1 cellular context compared by ENCODE assay signal in the genomic region with DNA sequence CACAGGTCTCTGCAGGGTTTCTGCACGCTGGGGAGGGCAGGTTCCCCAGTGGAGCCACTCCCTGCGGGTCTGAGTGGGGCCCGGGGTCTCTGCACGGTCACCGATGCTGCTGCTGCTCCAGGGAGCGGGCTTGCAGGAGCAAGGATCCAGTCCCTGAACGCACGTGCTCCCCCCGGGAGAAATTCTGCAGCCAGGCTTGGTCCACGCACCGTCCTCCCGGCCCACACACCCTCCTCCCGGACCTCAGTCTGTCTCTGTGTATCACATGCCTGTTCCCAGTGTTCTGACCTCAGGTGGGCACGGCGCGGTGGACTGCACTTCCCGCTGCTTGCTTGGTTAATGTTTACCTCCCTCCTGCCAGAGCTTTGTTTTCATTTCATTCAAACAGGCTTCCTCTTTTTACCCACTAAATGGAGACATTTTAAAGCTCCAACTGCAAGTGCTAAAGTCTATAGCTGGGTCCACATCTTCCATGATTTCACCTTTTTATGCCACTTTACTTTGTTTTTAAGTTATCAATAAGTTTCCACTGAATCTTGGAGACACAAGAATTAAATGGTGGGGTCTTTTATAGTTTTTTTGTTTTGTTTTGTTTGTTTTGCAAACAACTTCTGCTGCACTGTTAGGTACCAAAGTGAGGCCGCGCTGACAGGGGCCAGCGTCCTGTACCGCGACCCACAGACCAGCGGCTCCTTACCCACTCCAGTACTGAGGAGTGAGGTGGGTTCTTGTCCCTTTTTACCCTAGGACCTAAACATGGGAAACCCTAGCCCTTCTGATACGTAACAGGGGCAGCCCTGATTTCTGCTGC.
TF ChIP-seq lines count a peak whose summit lies in the region.

No MANE protein-coding gene starts in this region.

TF ChIP-seq in HepG2, 621 proteins besides CTCF, POLR2A, EP300 and RAD21 (continued from another document and continues in another):
- TF ChIP-seq GLMP (CRISPR knock-in tag; IDR thresholded peaks at IDR 0.05; ENCODE audit: borderline replicate concordance) (no peak), RFXANK (CRISPR knock-in tag; IDR thresholded peaks at IDR 0.05) (no peak), ZNF34 (CRISPR knock-in tag; IDR thresholded peaks at IDR 0.05; ENCODE audit: borderline replicate concordance) (no peak), ZNF225 (CRISPR knock-in tag; IDR thresholded peaks at IDR 0.05) (no peak), NAIF1 (CRISPR knock-in tag; IDR thresholded peaks at IDR 0.05; ENCODE audit: borderline replicate concordance) (no peak), ZSCAN31 (CRISPR knock-in tag; IDR thresholded peaks at IDR 0.05; ENCODE audit: low read depth) (peak; percentile 45; the same call in 1 of the 2 replicates), PHF21A (CRISPR knock-in tag; IDR thresholded peaks at IDR 0.05) (no peak; the same call in 1 of the 2 replicates), ZNF7 (CRISPR knock-in tag; IDR thresholded peaks at IDR 0.05) (no peak), TRIM22 (IDR thresholded peaks at IDR 0.05) (no peak), SAP130 (CRISPR knock-in tag; IDR thresholded peaks at IDR 0.05; ENCODE audit: low read depth) (peak; percentile 84), TFAP4 (IDR thresholded peaks at IDR 0.05; ENCODE audit: borderline replicate concordance, low read depth) (peak; percentile 70; the same call in 1 of the 2 replicates), ZNF142 (CRISPR knock-in tag; IDR thresholded peaks at IDR 0.05) (0 out of 2 replicates have a peak, but pooled peaks have one; percentile 40), MEIS2 (CRISPR knock-in tag; IDR thresholded peaks at IDR 0.05) (no peak; the same call in 1 of the 2 replicates), GABPA (IDR thresholded peaks at IDR 0.05; ENCODE audit: low read depth, low read length) (no peak), GABPA (CRISPR knock-in tag; IDR thresholded peaks at IDR 0.05; ENCODE audit: low read depth) (no peak), FOSL1 (CRISPR knock-in tag; IDR thresholded peaks at IDR 0.05; ENCODE audit: borderline replicate concordance) (no peak), SMYD3 (CRISPR knock-in tag; IDR thresholded peaks at IDR 0.05) (no peak), BRF2 (CRISPR knock-in tag; IDR thresholded peaks at IDR 0.05) (no peak), THAP7 (CRISPR knock-in tag; IDR thresholded peaks at IDR 0.05) (0 out of 2 replicates have a peak, but pooled peaks have one; percentile 17), ZNF772 (CRISPR knock-in tag; IDR thresholded peaks at IDR 0.05) (no peak), NFIC (IDR thresholded peaks at IDR 0.05; ENCODE audit: low read length) (peak; percentile 47; the same call in 1 of the 2 replicates), NCOA1 (CRISPR knock-in tag; IDR thresholded peaks at IDR 0.05) (no peak), NR2F1 (CRISPR knock-in tag; IDR thresholded peaks at IDR 0.05) (no peak), SMC3 (IDR thresholded peaks at IDR 0.05; ENCODE audit: low read length) (no peak), ZKSCAN8 (CRISPR knock-in tag; IDR thresholded peaks at IDR 0.05; ENCODE audit: borderline replicate concordance) (no peak), GATA4 (IDR thresholded peaks at IDR 0.05; ENCODE audit: borderline replicate concordance, low read depth) (no peak)
- TF ChIP-seq, protein P1, sequence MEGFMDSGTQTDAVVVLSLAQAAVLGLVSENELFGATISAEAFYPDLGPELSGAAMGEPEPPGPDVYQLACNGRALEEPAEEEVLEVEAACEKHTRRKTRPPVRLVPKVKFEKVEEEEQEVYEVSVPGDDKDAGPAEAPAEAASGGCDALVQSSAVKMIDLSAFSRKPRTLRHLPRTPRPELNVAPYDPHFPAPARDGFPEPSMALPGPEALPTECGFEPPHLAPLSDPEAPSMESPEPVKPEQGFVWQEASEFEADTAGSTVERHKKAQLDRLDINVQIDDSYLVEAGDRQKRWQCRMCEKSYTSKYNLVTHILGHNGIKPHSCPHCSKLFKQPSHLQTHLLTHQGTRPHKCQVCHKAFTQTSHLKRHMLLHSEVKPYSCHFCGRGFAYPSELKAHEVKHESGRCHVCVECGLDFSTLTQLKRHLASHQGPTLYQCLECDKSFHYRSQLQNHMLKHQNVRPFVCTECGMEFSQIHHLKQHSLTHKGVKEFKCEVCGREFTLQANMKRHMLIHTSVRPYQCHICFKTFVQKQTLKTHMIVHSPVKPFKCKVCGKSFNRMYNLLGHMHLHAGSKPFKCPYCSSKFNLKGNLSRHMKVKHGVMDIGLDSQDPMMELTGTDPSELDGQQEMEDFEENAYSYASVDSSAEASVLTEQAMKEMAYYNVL (CRISPR knock-in tag; IDR thresholded peaks at IDR 0.05; ENCODE audit: borderline replicate concordance): no peak
- TF ChIP-seq, protein P2, sequence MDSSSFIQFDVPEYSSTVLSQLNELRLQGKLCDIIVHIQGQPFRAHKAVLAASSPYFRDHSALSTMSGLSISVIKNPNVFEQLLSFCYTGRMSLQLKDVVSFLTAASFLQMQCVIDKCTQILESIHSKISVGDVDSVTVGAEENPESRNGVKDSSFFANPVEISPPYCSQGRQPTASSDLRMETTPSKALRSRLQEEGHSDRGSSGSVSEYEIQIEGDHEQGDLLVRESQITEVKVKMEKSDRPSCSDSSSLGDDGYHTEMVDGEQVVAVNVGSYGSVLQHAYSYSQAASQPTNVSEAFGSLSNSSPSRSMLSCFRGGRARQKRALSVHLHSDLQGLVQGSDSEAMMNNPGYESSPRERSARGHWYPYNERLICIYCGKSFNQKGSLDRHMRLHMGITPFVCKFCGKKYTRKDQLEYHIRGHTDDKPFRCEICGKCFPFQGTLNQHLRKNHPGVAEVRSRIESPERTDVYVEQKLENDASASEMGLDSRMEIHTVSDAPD (CRISPR knock-in tag; IDR thresholded peaks at IDR 0.05): no peak
- TF ChIP-seq, protein P3, sequence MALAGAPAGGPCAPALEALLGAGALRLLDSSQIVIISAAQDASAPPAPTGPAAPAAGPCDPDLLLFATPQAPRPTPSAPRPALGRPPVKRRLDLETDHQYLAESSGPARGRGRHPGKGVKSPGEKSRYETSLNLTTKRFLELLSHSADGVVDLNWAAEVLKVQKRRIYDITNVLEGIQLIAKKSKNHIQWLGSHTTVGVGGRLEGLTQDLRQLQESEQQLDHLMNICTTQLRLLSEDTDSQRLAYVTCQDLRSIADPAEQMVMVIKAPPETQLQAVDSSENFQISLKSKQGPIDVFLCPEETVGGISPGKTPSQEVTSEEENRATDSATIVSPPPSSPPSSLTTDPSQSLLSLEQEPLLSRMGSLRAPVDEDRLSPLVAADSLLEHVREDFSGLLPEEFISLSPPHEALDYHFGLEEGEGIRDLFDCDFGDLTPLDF (CRISPR knock-in tag; IDR thresholded peaks at IDR 0.05): no peak
- TF ChIP-seq, protein P4, sequence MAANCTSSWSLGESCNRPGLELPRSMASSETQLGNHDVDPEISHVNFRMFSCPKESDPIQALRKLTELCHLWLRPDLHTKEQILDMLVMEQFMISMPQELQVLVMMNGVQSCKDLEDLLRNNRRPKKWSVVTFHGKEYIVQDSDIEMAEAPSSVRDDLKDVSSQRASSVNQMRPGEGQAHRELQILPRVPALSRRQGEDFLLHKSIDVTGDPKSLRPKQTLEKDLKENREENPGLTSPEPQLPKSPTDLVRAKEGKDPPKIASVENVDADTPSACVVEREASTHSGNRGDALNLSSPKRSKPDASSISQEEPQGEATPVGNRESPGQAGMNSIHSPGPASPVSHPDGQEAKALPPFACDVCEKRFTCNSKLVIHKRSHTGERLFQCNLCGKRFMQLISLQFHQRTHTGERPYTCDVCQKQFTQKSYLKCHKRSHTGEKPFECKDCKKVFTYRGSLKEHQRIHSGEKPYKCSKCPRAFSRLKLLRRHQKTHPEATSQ (CRISPR knock-in tag; IDR thresholded peaks at IDR 0.05; ENCODE audit: borderline replicate concordance): no peak
- TF ChIP-seq, protein P5, sequence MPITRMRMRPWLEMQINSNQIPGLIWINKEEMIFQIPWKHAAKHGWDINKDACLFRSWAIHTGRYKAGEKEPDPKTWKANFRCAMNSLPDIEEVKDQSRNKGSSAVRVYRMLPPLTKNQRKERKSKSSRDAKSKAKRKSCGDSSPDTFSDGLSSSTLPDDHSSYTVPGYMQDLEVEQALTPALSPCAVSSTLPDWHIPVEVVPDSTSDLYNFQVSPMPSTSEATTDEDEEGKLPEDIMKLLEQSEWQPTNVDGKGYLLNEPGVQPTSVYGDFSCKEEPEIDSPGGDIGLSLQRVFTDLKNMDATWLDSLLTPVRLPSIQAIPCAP (CRISPR knock-in tag; IDR thresholded peaks at IDR 0.05; ENCODE audit: low read depth): no peak
